9 cellular contexts compared by ENCODE assay signal in the genomic region with DNA sequence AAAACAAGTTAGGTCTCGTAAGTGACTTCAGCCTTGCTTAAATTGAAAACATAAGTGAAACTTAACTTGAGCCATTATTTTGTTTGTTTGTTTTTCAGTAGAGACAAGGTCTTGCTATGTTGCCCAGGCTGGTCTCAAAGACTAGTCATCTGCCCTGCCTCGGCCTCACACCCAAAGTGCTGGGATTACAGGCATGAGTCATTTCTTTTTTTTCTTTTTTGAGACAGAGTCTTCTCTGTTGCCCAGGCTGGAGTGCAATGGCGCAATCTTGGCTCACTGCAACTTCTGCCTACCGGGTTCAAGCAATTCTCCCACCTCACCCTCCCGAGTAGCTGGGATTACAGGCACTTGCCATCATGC. TPM values are rescaled to one million over a fixed set of nuclear protein-coding genes. Genes with fewer than 3 reads are reported as not detected.
DNase-seq lines count a peak whose midpoint lies in the region; ATAC-seq and TF ChIP-seq lines count a peak whose summit lies in the region.
"Not testable (repeated sequence)": the region's sequence is repeated elsewhere in the genome, so short reads cannot be mapped to it uniquely, and the experiment has no call there.
"Had no signal": no experiment of that assay in that cellular context is flagged by ENCODE, and none has a peak within 500 bp of the region (broad histone marks: within the 10 kb centered on the region; RNA-seq: fewer than 3 reads in every experiment).

No MANE protein-coding gene starts in this region.

- intact Hi-C loops in PC-3 (cut with micrococcal nuclease); transverse colon (cut with DNase I; ENCODE audit: low total_unique reads): not testable (repeated sequence)
- intact Hi-C loops in left cardiac atrium (cut with DNase I): loop anchor here in 1 of 2 donors (10.0 kb wide), 1 partner anchor 73 kb away; no protein-coding TSS in a partner anchor

- H3K4me3 Mint-ChIP-seq in activated CD8-positive, alpha-beta memory T cell treated with anti-CD3 and anti-CD28 coated beads, Interleukin-2, amount 10 ng/mL, durations not matched to agents 7 days and 5 days: not testable (repeated sequence)

- not testable (repeated sequence) for TF ChIP-seq EP300 in transverse colon (IDR thresholded peaks at IDR 0.05; ENCODE audit: low read depth)

- not testable (repeated sequence) for TF ChIP-seq POLR2A in transverse colon (IDR thresholded peaks at IDR 0.05)

- H3K4me1 ChIP-seq in PC-3 (ENCODE audit: insufficient read depth, low read length): peaks cover 19% of the 10 kb centered on the region
- peaks cover 23% of the 10 kb centered on the region for H3K4me1 ChIP-seq in osteoblast (ENCODE audit: insufficient read depth, low read length)
- H3K4me1 ChIP-seq in transverse colon: peaks cover 26 to 56% (median 32%) of the 10 kb centered on the region in 4 donors

- H3K27ac Mint-ChIP-seq in activated CD8-positive, alpha-beta memory T cell treated with anti-CD3 and anti-CD28 coated beads, Interleukin-2, amount 10 ng/mL, durations not matched to agents 7 days and 5 days: peak overlapping the region; percentile 98

- in situ Hi-C loops in transverse colon (cut with MboI; ENCODE audit: low pct_ligation_motif_present in 1 of 4, low pct_unique_long_range_greater_than_20kb in 1 of 4, low sequenced_read_pairs in 3 of 4): not testable (repeated sequence)

- H3K9ac ChIP-seq in PC-3 (ENCODE audit: low read length): not testable (repeated sequence)

- H4K20me1 ChIP-seq in PC-3 (ENCODE audit: low read length); osteoblast (ENCODE audit: insufficient read depth, low read length): not testable (repeated sequence)

- H3K27me3 Mint-ChIP-seq in activated CD8-positive, alpha-beta memory T cell treated with anti-CD3 and anti-CD28 coated beads, Interleukin-2, amount 10 ng/mL, durations not matched to agents 7 days and 5 days: not testable (repeated sequence)

- not testable (repeated sequence) for H3K9me3 ChIP-seq in PC-3 (ENCODE audit: low read length); osteoblast (ENCODE audit: low read depth, low read length); transverse colon

- not testable (repeated sequence) for H3K79me2 ChIP-seq in PC-3 (ENCODE audit: low read length); osteoblast (ENCODE audit: insufficient read depth, low read length)

- POLR2A ChIA-PET in PC-3 (lab: Charles Lee; ENCODE audit: unreplicated experiment): not testable (repeated sequence)

- not testable (repeated sequence) for H2AFZ ChIP-seq in PC-3 (ENCODE audit: low read length); osteoblast (ENCODE audit: low read length)

- H3K27ac ChIP-seq in PC-3 (ENCODE audit: low read length) (peak overlapping the region; percentile 93), osteoblast (ENCODE audit: low read depth, low read length) (peak overlapping the region; percentile 17), transverse colon (peak overlapping the region; percentile 91 to 99 (median 95))

- BruUV-seq in PC-3 (replicated peaks; lab: Mats Ljungman, UMichigan): not testable (repeated sequence)

- H3K9me3 Mint-ChIP-seq in activated CD8-positive, alpha-beta memory T cell treated with anti-CD3 and anti-CD28 coated beads, Interleukin-2, amount 10 ng/mL, durations not matched to agents 7 days and 5 days (ENCODE audit: low read depth): not testable (repeated sequence)

- WGBS in transverse colon (ENCODE audit: low coverage in 1 of 2), 2 donors: 52 to 68% methylated on average over 4 to 5 of the region's 5 CpGs

- CTCF ChIA-PET in PC-3 (lab: Charles Lee): not testable (repeated sequence)
- CTCF ChIA-PET in activated CD8-positive, alpha-beta memory T cell treated with anti-CD3 and anti-CD28 coated beads, Interleukin-2, amount 10 ng/mL, durations not matched to agents 7 days and 5 days (lab: Charles Lee): interaction anchor here (1.4 to 5.5 kb wide), 4 partner anchors 12 to 79 kb away, joined by 4 to 53 read pairs (median 19); a partner anchor contains a TSS

- peaks cover 74% of the 10 kb centered on the region for H3K4me1 Mint-ChIP-seq in activated CD8-positive, alpha-beta memory T cell treated with anti-CD3 and anti-CD28 coated beads, Interleukin-2, amount 10 ng/mL, durations not matched to agents 7 days and 5 days

- H3K4me3 ChIP-seq in PC-3 (ENCODE audit: low read length); choroid plexus epithelial cell (ENCODE audit: low read depth, low read length); osteoblast (ENCODE audit: insufficient read depth, low read length); transverse colon: not testable (repeated sequence)

- peaks cover 15% of the 10 kb centered on the region for H3K36me3 Mint-ChIP-seq in activated CD8-positive, alpha-beta memory T cell treated with anti-CD3 and anti-CD28 coated beads, Interleukin-2, amount 10 ng/mL, durations not matched to agents 7 days and 5 days

- not testable (repeated sequence) for H3K9me2 ChIP-seq in PC-3 (replicated peaks; ENCODE audit: low read length)

- ATAC-seq in HG02610 (IDR thresholded peaks at IDR 0.05; ENCODE audit: unreplicated experiment) (peak; percentile 20), left cardiac atrium (peak in 1 of 2 donors; percentile 53)
- ATAC-seq in PC-3: not testable (repeated sequence)
- ATAC-seq in activated CD8-positive, alpha-beta memory T cell treated with anti-CD3 and anti-CD28 coated beads, Interleukin-2, amount 10 ng/mL, durations not matched to agents 7 days and 5 days: peak; percentile 13

- H3K36me3 ChIP-seq in PC-3 (ENCODE audit: low read depth, low read length); osteoblast (ENCODE audit: insufficient read depth, low read length); transverse colon: not testable (repeated sequence)

- H3K4me2 ChIP-seq in PC-3 (ENCODE audit: low read length); osteoblast (ENCODE audit: insufficient read depth, low read length): not testable (repeated sequence)

- not testable (repeated sequence) for H3K27me3 ChIP-seq in PC-3 (ENCODE audit: low read length); transverse colon
- H3K27me3 ChIP-seq in osteoblast (ENCODE audit: insufficient read depth, low read length): peaks cover 22% of the 10 kb centered on the region

- not testable (repeated sequence) for TF ChIP-seq CTCF in PC-3 (conservative IDR thresholded peaks at IDR 0.05; ENCODE audit: low read depth, low read length); choroid plexus epithelial cell (conservative IDR thresholded peaks at IDR 0.05; ENCODE audit: low read depth, low read length); osteoblast (IDR thresholded peaks at IDR 0.05; ENCODE audit: extremely low read depth, low read depth, low read length); transverse colon (IDR thresholded peaks at IDR 0.05)

- not testable (repeated sequence) for H3F3A ChIP-seq in PC-3 (ENCODE audit: low read length, unreplicated experiment)

- DNase-seq in Daoy (ENCODE audit: low read depth) (peak; percentile 78), PC-3 (peak; percentile 55), choroid plexus epithelial cell (ENCODE audit: low read depth) (peak; percentile 86), left cardiac atrium (peak; percentile 58), osteoblast (ENCODE audit: insufficient read length, low spot score, missing footprints) (peak; percentile 94), transverse colon (peak; percentile 52)
- DNase-seq in activated CD8-positive, alpha-beta memory T cell treated with anti-CD3 and anti-CD28 coated beads, Interleukin-2, amount 10 ng/mL, durations not matched to agents 7 days and 5 days: peak; percentile 76

RNA-seq across cellular contexts. Expression of a gene that starts 4.1 kb away (rescaled TPM):
- 0.06 TPM in 1 of 2 replicates, not detected in the other for total RNA-seq in Daoy (2014; rRNA removed; shearing (Covaris generic))
- total RNA-seq in PC-3 (2014; rRNA removed) (0.35 TPM in 1 of 2 replicates, not detected in the other), left cardiac atrium (under 1 TPM in 1 of 2 donors, not detected in 1; 0.15 TPM), osteoblast (0.29 and 0.72 TPM in 2 replicates), transverse colon (1 to 10 TPM in 1 of 4 donors, under 1 TPM in 2, not detected in 1; 0.14 to 1.5 (median 0.32) TPM)
- total RNA-seq in activated CD8-positive, alpha-beta memory T cell treated with anti-CD3 and anti-CD28 coated beads, Interleukin-2, amount 10 ng/mL, durations not matched to agents 7 days and 5 days: 10 to 100 TPM; 10.2 to 12.0 TPM
- total RNA-seq: cerebellum had no signal

RNA-seq across cellular contexts. Expression of a gene that starts 11.8 kb away (rescaled TPM):
- total RNA-seq in Daoy (2014; rRNA removed; shearing (Covaris generic)): 5.1 and 5.3 TPM in 2 replicates
- total RNA-seq in PC-3 (2014; rRNA removed) (12.3 and 21.8 TPM in 2 replicates), left cardiac atrium (10 to 100 TPM; 27.9 to 67.1 TPM), osteoblast (14.4 and 30.0 TPM in 2 replicates), transverse colon (10 to 100 TPM; 27.5 to 60.7 (median 32.2) TPM)
- 100 to 1,000 TPM in 1 of 2 experiments, 10 to 100 TPM in 1; 93.1 to 108 TPM for total RNA-seq in activated CD8-positive, alpha-beta memory T cell treated with anti-CD3 and anti-CD28 coated beads, Interleukin-2, amount 10 ng/mL, durations not matched to agents 7 days and 5 days

RNA-seq across cellular contexts. Expression of a gene that starts 16.2 kb away (rescaled TPM):
- 9.4 and 11.5 TPM in 2 replicates for total RNA-seq in Daoy (2014; rRNA removed; shearing (Covaris generic))
- total RNA-seq in PC-3 (2014; rRNA removed) (5.7 and 5.8 TPM in 2 replicates), left cardiac atrium (1 to 10 TPM in 1 of 2 donors, not detected in 1; 1.3 TPM), osteoblast (5.1 and 5.6 TPM in 2 replicates), transverse colon (10 to 100 TPM in 1 of 4 donors, 1 to 10 TPM in 2, not detected in 1; 5.1 to 63.6 (median 5.9) TPM)
- 10 to 100 TPM in 1 of 2 experiments, 1 to 10 TPM in 1; 9.1 to 11.6 TPM for total RNA-seq in activated CD8-positive, alpha-beta memory T cell treated with anti-CD3 and anti-CD28 coated beads, Interleukin-2, amount 10 ng/mL, durations not matched to agents 7 days and 5 days
- total RNA-seq: cerebellum had no signal

RNA-seq across cellular contexts. Expression of a gene that starts 21.1 kb away (rescaled TPM):
- total RNA-seq in Daoy (2014; rRNA removed; shearing (Covaris generic)): 0.51 TPM in 1 of 2 replicates, not detected in the other
- total RNA-seq in PC-3 (2014; rRNA removed) (1.3 TPM in 1 of 2 replicates, not detected in the other), left cardiac atrium (not detected), osteoblast (not detected in 2 replicates), transverse colon (not detected)
- total RNA-seq in activated CD8-positive, alpha-beta memory T cell treated with anti-CD3 and anti-CD28 coated beads, Interleukin-2, amount 10 ng/mL, durations not matched to agents 7 days and 5 days: under 1 TPM; 0.76 to 0.96 TPM
- total RNA-seq: cerebellum had no signal

RNA-seq across cellular contexts. Expression of a gene that starts 33.6 kb away (rescaled TPM):
- 70.7 and 85.0 TPM in 2 replicates for total RNA-seq in Daoy (2014; rRNA removed; shearing (Covaris generic))
- 75.4 and 92.1 TPM in 2 replicates for total RNA-seq in PC-3 (2014; rRNA removed)
- 100 to 1,000 TPM; 136 to 181 TPM for total RNA-seq in activated CD8-positive, alpha-beta memory T cell treated with anti-CD3 and anti-CD28 coated beads, Interleukin-2, amount 10 ng/mL, durations not matched to agents 7 days and 5 days
- total RNA-seq in left cardiac atrium: 10 to 100 TPM; 29.8 to 32.7 TPM
- 24.2 and 27.5 TPM in 2 replicates for total RNA-seq in osteoblast
- 10 to 100 TPM; 26.5 to 64.7 (median 41.6) TPM for total RNA-seq in transverse colon

Comparison
In these comparisons a context has a peak if more than half of its experiments do, and no peak if none do; other contexts are left out.
1. H3K27ac ChIP-seq: peak in every context shown above with its lines; median percentile 95 in transverse colon; 93 in PC-3; 17 in osteoblast.